8 cellular contexts compared by ENCODE assay signal in the genomic region with DNA sequence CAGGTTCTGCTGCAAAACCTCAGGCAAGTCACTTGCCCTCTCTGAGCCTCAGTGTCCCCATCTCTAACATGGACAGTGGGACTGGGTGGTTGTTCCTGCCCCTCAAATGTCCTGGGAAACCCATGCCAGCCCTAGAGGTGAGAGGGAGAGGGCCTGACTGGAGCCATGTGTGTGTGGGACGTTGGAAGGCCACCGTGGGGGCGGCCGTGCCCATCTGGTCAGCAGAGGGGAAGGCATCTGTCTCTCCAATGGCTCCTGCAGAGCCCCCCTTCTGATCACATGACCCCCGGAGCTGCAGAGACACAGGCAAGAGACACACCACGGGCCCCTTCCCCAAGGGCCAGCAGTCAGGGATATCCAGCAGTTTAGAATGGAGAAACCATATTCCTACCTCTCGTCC. TPM values are rescaled to one million over a fixed set of nuclear protein-coding genes. Genes with fewer than 3 reads are reported as not detected.
DNase-seq lines count a peak whose midpoint lies in the region; ATAC-seq and TF ChIP-seq lines count a peak whose summit lies in the region.
"Had no signal": no experiment of that assay in that cellular context is flagged by ENCODE, and none has a peak within 500 bp of the region (broad histone marks: within the 10 kb centered on the region; RNA-seq: fewer than 3 reads in every experiment).

No MANE protein-coding gene starts in this region.

- no peak for TF ChIP-seq CTCF in CD4-positive, alpha-beta T cell (IDR thresholded peaks at IDR 0.05)
- no peak for TF ChIP-seq CTCF in transverse colon (IDR thresholded peaks at IDR 0.05)

- in situ Hi-C loops in transverse colon (cut with MboI; ENCODE audit: low pct_ligation_motif_present in 1 of 4, low pct_unique_long_range_greater_than_20kb in 1 of 4, low sequenced_read_pairs in 3 of 4): no loop called here

- no peak overlapping the region for H3K27ac ChIP-seq in CD4-positive, alpha-beta T cell (ENCODE audit: low read depth, low read length)
- no peak overlapping the region for H3K27ac ChIP-seq in muscle layer of duodenum (ENCODE audit: low read length)
- no peak overlapping the region for H3K27ac ChIP-seq in transverse colon

- H3K27me3 ChIP-seq in CD4-positive, alpha-beta T cell (ENCODE audit: control insufficient read depth, insufficient read depth, low read length): peaks cover 17% of the 10 kb centered on the region
- no peaks in the 10 kb centered on the region for H3K27me3 ChIP-seq in adipocyte (replicated peaks; ENCODE audit: control insufficient read depth, insufficient read depth, low read length)
- H3K27me3 ChIP-seq in muscle layer of duodenum (ENCODE audit: low read depth, low read length): peaks cover 14% of the 10 kb centered on the region
- H3K27me3 ChIP-seq in MG63: peaks cover 6% of the 10 kb centered on the region
- peaks cover 20% of the 10 kb centered on the region for H3K27me3 ChIP-seq in transverse colon

- TF ChIP-seq POLR2A in transverse colon (IDR thresholded peaks at IDR 0.05): no peak

- peaks cover 14% of the 10 kb centered on the region for H3K27me3 Mint-ChIP-seq in CD4-positive, alpha-beta T cell

- H3K4me1 ChIP-seq in adipocyte (ENCODE audit: control insufficient read depth, insufficient read depth, low read length): peaks cover 8% of the 10 kb centered on the region
- H3K4me1 ChIP-seq in muscle layer of duodenum (ENCODE audit: control insufficient read depth in 1 of 2, insufficient read depth in 2 of 2, low read length in 2 of 2): peaks cover 0 to 12% of the 10 kb centered on the region in 2 donors
- peaks cover 4 to 15% (median 13%) of the 10 kb centered on the region in 4 donors for H3K4me1 ChIP-seq in transverse colon

- intact Hi-C loops in CD4-positive, alpha-beta T cell (cut with DNase I, micrococcal nuclease): loop anchor here in 1 of 2 experiments (2.0 kb wide), 1 partner anchor 14 kb away; no protein-coding TSS in a partner anchor
- intact Hi-C loops in transverse colon (cut with DNase I; ENCODE audit: low total_unique reads): no loop called here

- DNase-seq in CD4-positive, alpha-beta T cell: no peak
- DNase-seq in adipocyte (ENCODE audit: low read depth): no peak
- DNase-seq in MG63: no peak
- DNase-seq in transverse colon: no peak
- DNase-seq: NCI-H2107 had no signal

- H3K36me3 ChIP-seq in adipocyte (ENCODE audit: control insufficient read depth, insufficient read depth, low read length, severe bottlenecking): no peaks in the 10 kb centered on the region
- no peaks in the 10 kb centered on the region for H3K36me3 ChIP-seq in muscle layer of duodenum (ENCODE audit: control insufficient read depth in 1 of 2, insufficient read depth in 2 of 2, low read length in 2 of 2)
- H3K36me3 ChIP-seq in MG63: no peaks in the 10 kb centered on the region
- H3K36me3 ChIP-seq in transverse colon: no peaks in the 10 kb centered on the region
- H3K36me3 ChIP-seq: tibial nerve had no signal

- H3K9me3 Mint-ChIP-seq in CD4-positive, alpha-beta T cell: no peaks in the 10 kb centered on the region

- no peaks in the 10 kb centered on the region for H3K9me3 ChIP-seq in CD4-positive, alpha-beta T cell (ENCODE audit: control insufficient read depth, low read length)
- H3K9me3 ChIP-seq in adipocyte (ENCODE audit: control insufficient read depth, low read length) (no peaks in the 10 kb centered on the region), muscle layer of duodenum (ENCODE audit: control insufficient read depth in 1 of 2, low read length in 2 of 2) (no peaks in the 10 kb centered on the region), MG63 (no peaks in the 10 kb centered on the region), transverse colon (no peaks in the 10 kb centered on the region)
- H3K9me3 ChIP-seq: tibial nerve had no signal

- peak overlapping the region; percentile 75 for H3K9ac ChIP-seq in adipocyte (ENCODE audit: low read length)

- 64% methylated on average over 7 of the region's 7 CpGs; no CpG with 5 or more reads in 1 of the 2 donors for WGBS in transverse colon (ENCODE audit: low coverage in 1 of 2), 2 donors

- H3K4me3 ChIP-seq in adipocyte (ENCODE audit: low read length): no peak overlapping the region
- H3K4me3 ChIP-seq in muscle layer of duodenum (ENCODE audit: low read depth in 1 of 2, low read length in 2 of 2): peak overlapping the region; percentile 55 to 73
- no peak overlapping the region for H3K4me3 ChIP-seq in MG63
- no peak overlapping the region for H3K4me3 ChIP-seq in transverse colon

- H3K27ac Mint-ChIP-seq in CD4-positive, alpha-beta T cell: no peak overlapping the region

- CTCF ChIA-PET in CD4-positive, alpha-beta T cell (lab: Charles Lee): no interaction called here

- no peaks in the 10 kb centered on the region for H3K36me3 Mint-ChIP-seq in CD4-positive, alpha-beta T cell (ENCODE audit: low read depth)

- POLR2A ChIA-PET in CD4-positive, alpha-beta T cell (lab: Charles Lee): no interaction called here

- H3K4me1 Mint-ChIP-seq in CD4-positive, alpha-beta T cell (ENCODE audit: low read depth): peaks cover 5% of the 10 kb centered on the region

- peak overlapping the region; percentile 60 for H3K4me3 Mint-ChIP-seq in CD4-positive, alpha-beta T cell

- TF ChIP-seq EP300 in transverse colon (IDR thresholded peaks at IDR 0.05; ENCODE audit: low read depth): no peak

- no peak for ATAC-seq in CD4-positive, alpha-beta T cell (ENCODE audit: poor library complexity)
- ATAC-seq in HG03196 (IDR thresholded peaks at IDR 0.05; ENCODE audit: unreplicated experiment): no peak

RNA-seq across cellular contexts. Expression of a gene that starts 1.7 kb away (rescaled TPM):
- total RNA-seq in CD4-positive, alpha-beta T cell: 1 to 10 TPM; 1.8 to 2.5 TPM
- total RNA-seq in MG63 (2014; rRNA removed; shearing (Covaris generic); ENCODE audit: low replicate concordance): 0.20 and 0.30 TPM in 2 replicates
- 10 to 100 TPM in 2 of 4 donors, 1 to 10 TPM in 2; 7.5 to 41.8 (median 14.3) TPM for total RNA-seq in transverse colon

RNA-seq across cellular contexts. Expression of a gene that starts 13.5 kb away (rescaled TPM):
- 100 to 1,000 TPM; 106 to 107 TPM for total RNA-seq in CD4-positive, alpha-beta T cell
- 5.4 and 12.2 TPM in 2 replicates for total RNA-seq in MG63 (2014; rRNA removed; shearing (Covaris generic); ENCODE audit: low replicate concordance)
- 100 to 1,000 TPM in 1 of 4 donors, 10 to 100 TPM in 3; 59.9 to 211 (median 73.0) TPM for total RNA-seq in transverse colon

RNA-seq across cellular contexts. Expression of a gene that starts 44.8 kb away (rescaled TPM):
- total RNA-seq in CD4-positive, alpha-beta T cell: 10 to 100 TPM; 53.6 to 55.9 TPM
- 37.3 and 57.0 TPM in 2 replicates for total RNA-seq in MG63 (2014; rRNA removed; shearing (Covaris generic); ENCODE audit: low replicate concordance)
- 100 to 1,000 TPM in 3 of 4 donors, 10 to 100 TPM in 1; 97.3 to 178 (median 149) TPM for total RNA-seq in transverse colon

RNA-seq across cellular contexts. Expression of a gene that starts 55.6 kb away (rescaled TPM):
- total RNA-seq in CD4-positive, alpha-beta T cell: not detected
- not detected in 2 replicates for total RNA-seq in MG63 (2014; rRNA removed; shearing (Covaris generic); ENCODE audit: low replicate concordance)
- total RNA-seq in transverse colon: 100 to 1,000 TPM in 1 of 4 donors, 10 to 100 TPM in 2, 1 to 10 TPM in 1; 8.6 to 115 (median 37.3) TPM
- total RNA-seq: tibial nerve had no signal

Comparison
In these comparisons a context has a peak if more than half of its experiments do, and no peak if none do; other contexts are left out.
1. H3K4me3 ChIP-seq: peak in muscle layer of duodenum (2 of 2); none in adipocyte (single experiment), MG63 (single experiment) and transverse colon (0 of 4).